35 cellular contexts compared by ENCODE assay signal in the genomic region with DNA sequence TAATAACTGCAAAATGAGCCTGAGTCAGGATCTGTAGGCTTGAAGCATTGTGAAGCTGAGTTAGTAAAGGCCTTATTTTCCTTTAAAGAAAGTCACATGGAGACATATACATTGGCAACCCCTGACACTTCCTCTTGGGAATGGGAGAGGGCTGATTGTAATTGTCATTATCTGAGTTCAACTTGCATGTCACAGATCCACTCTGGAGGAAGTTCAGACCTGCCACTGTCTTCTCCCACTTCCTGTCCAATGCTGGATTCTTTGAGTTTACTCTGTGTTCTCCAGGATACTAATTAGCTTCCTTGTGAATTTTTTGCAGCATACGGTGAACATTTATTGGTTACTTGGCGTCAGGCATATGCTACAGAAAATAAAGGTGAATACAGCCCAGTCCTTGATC.
"Had no signal": no experiment of that assay in that cellular context is flagged by ENCODE, and none has a peak within 500 bp of the region (broad histone marks: within the 10 kb centered on the region; RNA-seq: fewer than 3 reads in every experiment).

No MANE protein-coding gene starts in this region.

- H3K4me3 Mint-ChIP-seq: activated B cell treated with CpG ODN at 0.5 μM for 24 hours; activated CD8-positive, alpha-beta memory T cell treated with anti-CD3 and anti-CD28 coated beads, Interleukin-2, amount 10 ng/mL, durations not matched to agents 7 days and 5 days; activated CD8-positive, alpha-beta T cell treated with anti-CD3 and anti-CD28 coated beads, Interleukin-2, amount 10 ng/mL, durations not matched to agents 7 days and 5 days; activated naive CD4-positive, alpha-beta T cell treated with anti-CD3 and anti-CD28 coated beads for 36 hours; activated naive CD4-positive, alpha-beta T cell treated with anti-CD3 and anti-CD28 coated beads, Interleukin-2, amount 50 U/mL, for 24 hours; activated naive CD8-positive, alpha-beta T cell treated with anti-CD3 and anti-CD28 coated beads for 36 hours; activated naive CD8-positive, alpha-beta T cell treated with anti-CD3 and anti-CD28 coated beads, Interleukin-2, amount 50 U/mL, for 24 hours; activated T-helper 1 cell treated with anti-CD3 and anti-CD28 coated beads, Interleukin-12 subunit alpha, Interleukin-12 subunit beta, Interleukin-2, Interleukin-4 antibody, amounts not matched to agents 30 ng/mL and 10 ng/mL and 1 ng/mL, durations not matched to agents 14 hours and 24 hours and 36 hours; effector memory CD8-positive, alpha-beta T cell; T-helper 17 cell; T-helper 2 cell treated with Interferon-gamma antibody and Interleukin-4, amounts not matched to agents 5 μg/mL and 100 μg/mL, for 36 hours had no signal

- H3K4me1 Mint-ChIP-seq: activated B cell treated with CpG ODN at 0.5 μM for 24 hours; activated naive CD4-positive, alpha-beta T cell treated with anti-CD3 and anti-CD28 coated beads, Interleukin-2, amount 50 U/mL, for 24 hours; activated naive CD8-positive, alpha-beta T cell treated with anti-CD3 and anti-CD28 coated beads for 36 hours; activated naive CD8-positive, alpha-beta T cell treated with anti-CD3 and anti-CD28 coated beads, Interleukin-2, amount 50 U/mL, for 24 hours had no signal

- H3K9me3 ChIP-seq: adrenal gland, body of pancreas, esophagus squamous epithelium had no signal

- ATAC-seq: activated CD4-positive, CD25-positive, alpha-beta regulatory T cell treated with anti-CD3 and anti-CD28 coated beads, Interleukin-2, amount 50 U/mL, for 24 hours; activated CD8-positive, alpha-beta memory T cell treated with anti-CD3 and anti-CD28 coated beads, Interleukin-2, amount 10 ng/mL, durations not matched to agents 7 days and 5 days; activated CD8-positive, alpha-beta T cell treated with anti-CD3 and anti-CD28 coated beads, Interleukin-2, amount 10 ng/mL, durations not matched to agents 7 days and 5 days; activated naive CD8-positive, alpha-beta T cell treated with anti-CD3 and anti-CD28 coated beads, Interleukin-2, amount 50 U/mL, for 24 hours; body of pancreas; effector memory CD8-positive, alpha-beta T cell; gastroesophageal sphincter; T-helper 17 cell had no signal

- H3K27ac Mint-ChIP-seq: activated B cell treated with CpG ODN at 0.5 μM for 24 hours; activated CD8-positive, alpha-beta memory T cell treated with anti-CD3 and anti-CD28 coated beads, Interleukin-2, amount 10 ng/mL, durations not matched to agents 7 days and 5 days; activated CD8-positive, alpha-beta T cell treated with anti-CD3 and anti-CD28 coated beads, Interleukin-2, amount 10 ng/mL, durations not matched to agents 7 days and 5 days; activated naive CD4-positive, alpha-beta T cell treated with anti-CD3 and anti-CD28 coated beads for 36 hours; activated naive CD4-positive, alpha-beta T cell treated with anti-CD3 and anti-CD28 coated beads, Interleukin-2, amount 50 U/mL, for 24 hours; activated naive CD8-positive, alpha-beta T cell treated with anti-CD3 and anti-CD28 coated beads for 36 hours; activated naive CD8-positive, alpha-beta T cell treated with anti-CD3 and anti-CD28 coated beads, Interleukin-2, amount 50 U/mL, for 24 hours; activated T-helper 1 cell treated with anti-CD3 and anti-CD28 coated beads, Interleukin-12 subunit alpha, Interleukin-12 subunit beta, Interleukin-2, Interleukin-4 antibody, amounts not matched to agents 30 ng/mL and 10 ng/mL and 1 ng/mL, durations not matched to agents 14 hours and 24 hours and 36 hours; activated T-helper 2 cell treated with anti-CD3 and anti-CD28 coated beads, Interferon-gamma antibody, Interleukin-2, Interleukin-4, amounts not matched to agents 10 μg/mL and 5 μg/mL and 100 μg/mL, durations not matched to agents 14 hours and 24 hours and 36 hours; T-helper 17 cell; T-helper 2 cell treated with Interferon-gamma antibody and Interleukin-4, amounts not matched to agents 5 μg/mL and 100 μg/mL, for 36 hours had no signal

- H3K4me1 ChIP-seq: adrenal gland, body of pancreas, esophagus squamous epithelium, gastroesophageal sphincter had no signal

- DNase-seq: activated B cell treated with CpG ODN at 0.5 μM for 24 hours; activated CD4-positive, alpha-beta T cell treated with anti-CD3 and anti-CD28 coated beads for 48 hours; activated CD4-positive, alpha-beta T cell treated with anti-CD3 and anti-CD28 coated beads, Interleukin-2, amount 50 U/mL, for 1 hour; activated CD4-positive, alpha-beta T cell treated with anti-CD3 and anti-CD28 coated beads, Interleukin-2, amount 50 U/mL, for 48 hours; activated CD8-positive, alpha-beta memory T cell treated with anti-CD3 and anti-CD28 coated beads, Interleukin-2, amount 10 ng/mL, durations not matched to agents 7 days and 5 days; activated CD8-positive, alpha-beta memory T cell treated with anti-CD3 and anti-CD28 coated beads, Interleukin-2, amount 50 U/mL, for 4 hours; activated CD8-positive, alpha-beta T cell treated with anti-CD3 and anti-CD28 coated beads, Interleukin-2, amount 10 ng/mL, durations not matched to agents 7 days and 5 days; activated effector memory CD4-positive, alpha-beta T cell treated with anti-CD3 and anti-CD28 coated beads, Interleukin-2, amount 50 U/mL, for 16 hours; activated naive CD4-positive, alpha-beta T cell treated with anti-CD3 and anti-CD28 coated beads for 36 hours; activated naive CD8-positive, alpha-beta T cell treated with anti-CD3 and anti-CD28 coated beads for 36 hours; activated naive CD8-positive, alpha-beta T cell treated with anti-CD3 and anti-CD28 coated beads, Interleukin-2, amount 50 U/mL, for 24 hours; activated T-cell treated with anti-CD3 and anti-CD28 coated beads, Interleukin-2, amount 50 U/mL, for 1 hour; activated T-cell treated with anti-CD3 and anti-CD28 coated beads, Interleukin-2, amount 50 U/mL, for 48 hours; adrenal gland; amygdala; aorta; body of pancreas; caudate nucleus; cortex of kidney; dermis blood vessel endothelial cell; effector CD4-positive, alpha-beta T cell; effector memory CD8-positive, alpha-beta T cell; esophagus squamous epithelium; foreskin melanocyte; T-helper 1 cell; T-helper 17 cell; T1000; WERI-Rb-1 had no signal

- H3K27ac ChIP-seq: adrenal gland, body of pancreas, epithelial cell of prostate, esophagus squamous epithelium, gastroesophageal sphincter, WERI-Rb-1 had no signal

- H3K9me3 Mint-ChIP-seq: activated naive CD8-positive, alpha-beta T cell treated with anti-CD3 and anti-CD28 coated beads, Interleukin-2, amount 50 U/mL, for 24 hours; activated T-helper 2 cell treated with anti-CD3 and anti-CD28 coated beads, Interferon-gamma antibody, Interleukin-2, Interleukin-4, amounts not matched to agents 10 μg/mL and 5 μg/mL and 100 μg/mL, durations not matched to agents 14 hours and 24 hours and 36 hours had no signal

- H3K27me3 Mint-ChIP-seq: activated B cell treated with CpG ODN at 0.5 μM for 24 hours; activated CD8-positive, alpha-beta memory T cell treated with anti-CD3 and anti-CD28 coated beads, Interleukin-2, amount 10 ng/mL, durations not matched to agents 7 days and 5 days; activated naive CD4-positive, alpha-beta T cell treated with anti-CD3 and anti-CD28 coated beads, Interleukin-2, amount 50 U/mL, for 24 hours; activated naive CD8-positive, alpha-beta T cell treated with anti-CD3 and anti-CD28 coated beads for 36 hours; activated naive CD8-positive, alpha-beta T cell treated with anti-CD3 and anti-CD28 coated beads, Interleukin-2, amount 50 U/mL, for 24 hours; effector memory CD8-positive, alpha-beta T cell; T-helper 17 cell had no signal

- H3K4me3 ChIP-seq: adrenal gland, body of pancreas, esophagus squamous epithelium, gastroesophageal sphincter had no signal

- H3K27me3 ChIP-seq: adrenal gland, body of pancreas, esophagus squamous epithelium, gastroesophageal sphincter had no signal
